Comparison of ENCODE assay signal across 10 cellular contexts in genomic region chr3:16378920-16379319, GRCh38.
DNase-seq lines count a peak whose midpoint lies in the region; ATAC-seq and TF ChIP-seq lines count a peak whose summit lies in the region.
"Had no signal": no experiment of that assay in that cellular context is flagged by ENCODE, and none has a peak within 500 bp of the region (broad histone marks: within the 10 kb centered on the region; RNA-seq: fewer than 3 reads in every experiment).

No MANE protein-coding gene starts in this region.

- ATAC-seq in HG02623 (IDR thresholded peaks at IDR 0.05; ENCODE audit: unreplicated experiment) (peak; percentile 44), esophagus mucosa (no peak)

- no peak overlapping the region for H4K12ac ChIP-seq in trophoblast cell (ENCODE audit: low read depth, low read length)

- H4K8ac ChIP-seq in trophoblast cell (ENCODE audit: low read depth, low read length), result no peak overlapping the region

- no peak overlapping the region for H3K4ac ChIP-seq in trophoblast cell (ENCODE audit: low read depth, low read length)

- no peak overlapping the region for H3K23ac ChIP-seq in trophoblast cell (ENCODE audit: low read length)

- H3K4me3 ChIP-seq in SJSA1 (no peak overlapping the region), osteoblast (ENCODE audit: insufficient read depth, low read length) (no peak overlapping the region), trophoblast cell (ENCODE audit: low read depth, low read length) (no peak overlapping the region)
- H3K4me3 ChIP-seq: dorsolateral prefrontal cortex had no signal

- H3K27me3 Mint-ChIP-seq in activated CD4-positive, alpha-beta T cell treated with anti-CD3 and anti-CD28 coated beads, Interleukin-2, amount 10 ng/mL, durations not matched to agents 24 days and 14 days, result no peaks in the 10 kb centered on the region

- H2BK12ac ChIP-seq in trophoblast cell (ENCODE audit: low read length), result no peak overlapping the region

- H3K36me3 Mint-ChIP-seq in activated CD4-positive, alpha-beta T cell treated with anti-CD3 and anti-CD28 coated beads, Interleukin-2, amount 10 ng/mL, durations not matched to agents 24 days and 14 days (ENCODE audit: low read depth), result peaks cover 87% of the 10 kb centered on the region

- H2BK5ac ChIP-seq in trophoblast cell (ENCODE audit: low read depth, low read length, poor library complexity), result no peak overlapping the region

- peaks cover 21% of the 10 kb centered on the region for H3K9me3 Mint-ChIP-seq in activated CD4-positive, alpha-beta T cell treated with anti-CD3 and anti-CD28 coated beads, Interleukin-2, amount 10 ng/mL, durations not matched to agents 24 days and 14 days

- H3K27me3 ChIP-seq in SJSA1 (replicated peaks), result no peaks in the 10 kb centered on the region
- no peaks in the 10 kb centered on the region for H3K27me3 ChIP-seq in osteoblast (ENCODE audit: insufficient read depth, low read length)
- no peaks in the 10 kb centered on the region for H3K27me3 ChIP-seq in trophoblast cell (ENCODE audit: insufficient read depth, low read length)
- H3K27me3 ChIP-seq: dorsolateral prefrontal cortex had no signal

- DNase-seq in activated CD4-positive, alpha-beta T cell treated with anti-CD3 and anti-CD28 coated beads, Interleukin-2, amount 10 ng/mL, durations not matched to agents 24 days and 14 days, result peak; percentile 72
- no peak for DNase-seq in activated CD4-positive, alpha-beta T cell treated with anti-CD3 and anti-CD28 coated beads for 4 hours
- DNase-seq in SJSA1 (ENCODE audit: low read depth in 1 of 2, low spot score in 2 of 2), result peak; percentile 55 to 65
- DNase-seq in osteoblast (ENCODE audit: insufficient read length, low spot score, missing footprints), result peak; percentile 72
- DNase-seq in erythroblast (lab: John Stamatoyannopoulos, UW), result no peak
- no peak for DNase-seq in trophoblast cell
- DNase-seq: dorsolateral prefrontal cortex, NCI-H2029 had no signal

- peaks cover 67% of the 10 kb centered on the region for H3K4me1 Mint-ChIP-seq in activated CD4-positive, alpha-beta T cell treated with anti-CD3 and anti-CD28 coated beads, Interleukin-2, amount 10 ng/mL, durations not matched to agents 24 days and 14 days

- no peak overlapping the region for H3K4me2 ChIP-seq in osteoblast (ENCODE audit: insufficient read depth, low read length)
- H3K4me2 ChIP-seq in trophoblast cell (ENCODE audit: low read length), result no peak overlapping the region

- H3K36me3 ChIP-seq in SJSA1 (peaks cover 24% of the 10 kb centered on the region), osteoblast (ENCODE audit: insufficient read depth, low read length) (peaks cover 25% of the 10 kb centered on the region), trophoblast cell (ENCODE audit: control insufficient read depth in 1 of 2, insufficient read depth in 2 of 2, low read length in 2 of 2) (no peaks in the 10 kb centered on the region)

- H2AFZ ChIP-seq in osteoblast (ENCODE audit: low read length), result no peak overlapping the region
- H2AFZ ChIP-seq in trophoblast cell (ENCODE audit: insufficient read depth, low read length, poor library complexity), result no peak overlapping the region

- WGBS in trophoblast cell (ENCODE audit: extremely low coverage, insufficient coverage, insufficient read length), result no CpG with 5 or more reads among the region's 3 CpGs

- no peak for TF ChIP-seq POLR2A in erythroblast (IDR thresholded peaks at IDR 0.05; ENCODE audit: low read length)

- H3K18ac ChIP-seq in trophoblast cell (ENCODE audit: low read length), result no peak overlapping the region

- H3K27ac ChIP-seq in SJSA1 (peak overlapping the region; percentile 72), osteoblast (ENCODE audit: low read depth, low read length) (peak overlapping the region; percentile 53), trophoblast cell (ENCODE audit: low read depth, low read length) (no peak overlapping the region)

- peak overlapping the region; percentile 49 for H3K4me3 Mint-ChIP-seq in activated CD4-positive, alpha-beta T cell treated with anti-CD3 and anti-CD28 coated beads, Interleukin-2, amount 10 ng/mL, durations not matched to agents 24 days and 14 days

- H3K79me2 ChIP-seq in osteoblast (ENCODE audit: insufficient read depth, low read length), result peaks cover 15% of the 10 kb centered on the region
- H3K79me2 ChIP-seq in trophoblast cell (ENCODE audit: control insufficient read depth, insufficient read depth, low read length, poor library complexity), result no peaks in the 10 kb centered on the region

- no peak overlapping the region for H2BK120ac ChIP-seq in trophoblast cell (ENCODE audit: insufficient read depth, low read length, poor library complexity)

- peaks cover 13% of the 10 kb centered on the region for H4K20me1 ChIP-seq in osteoblast (ENCODE audit: insufficient read depth, low read length)

- H3K27ac Mint-ChIP-seq in activated CD4-positive, alpha-beta T cell treated with anti-CD3 and anti-CD28 coated beads, Interleukin-2, amount 10 ng/mL, durations not matched to agents 24 days and 14 days, result peak overlapping the region; percentile 90

- no peaks in the 10 kb centered on the region for H3K79me1 ChIP-seq in trophoblast cell (ENCODE audit: low read length)

- H3K9me3 ChIP-seq in SJSA1 (replicated peaks) (peaks cover 6% of the 10 kb centered on the region; the same call in 1 of the 2 replicates), osteoblast (ENCODE audit: low read depth, low read length) (no peaks in the 10 kb centered on the region), trophoblast cell (ENCODE audit: insufficient read depth, low read depth, low read length) (peaks cover 7% of the 10 kb centered on the region)

- no peak for TF ChIP-seq CTCF in osteoblast (IDR thresholded peaks at IDR 0.05; ENCODE audit: extremely low read depth, low read depth, low read length)

- H3K14ac ChIP-seq in trophoblast cell (ENCODE audit: low read length), result no peak overlapping the region

- H2AK5ac ChIP-seq in trophoblast cell (ENCODE audit: low read length), result no peak overlapping the region

- H3K9ac ChIP-seq in trophoblast cell (ENCODE audit: low read length), result no peak overlapping the region

- intact Hi-C loops in activated CD4-positive, alpha-beta T cell treated with anti-CD3 and anti-CD28 coated beads, Interleukin-2, amount 10 ng/mL, durations not matched to agents 24 days and 14 days (cut with micrococcal nuclease), result loop anchor here (5.0 kb wide), 3 partner anchors 68 to 83 kb away; no protein-coding TSS in a partner anchor

- no peak overlapping the region for H4K91ac ChIP-seq in trophoblast cell (ENCODE audit: low read depth, low read length)

- H3K4me1 ChIP-seq in SJSA1 (replicated peaks) (peaks cover 21% of the 10 kb centered on the region), osteoblast (ENCODE audit: insufficient read depth, low read length) (peaks cover 8% of the 10 kb centered on the region), trophoblast cell (ENCODE audit: control insufficient read depth in 1 of 2, insufficient read depth in 2 of 2, low read length in 2 of 2) (no peaks in the 10 kb centered on the region)

Comparison
In these comparisons a context has a peak if more than half of its experiments do, and no peak if none do; other contexts are left out.
1. DNase-seq: peak in activated CD4-positive, alpha-beta T cell treated with anti-CD3 and anti-CD28 coated beads, Interleukin-2, amount 10 ng/mL, durations not matched to agents 24 days and 14 days (single experiment), SJSA1 (2 of 2) and osteoblast (single experiment); none in activated CD4-positive, alpha-beta T cell treated with anti-CD3 and anti-CD28 coated beads for 4 hours (0 of 2), erythroblast (0 of 2) and trophoblast cell (0 of 2).